21 cellular contexts compared by ENCODE assay signal in the genomic region with DNA sequence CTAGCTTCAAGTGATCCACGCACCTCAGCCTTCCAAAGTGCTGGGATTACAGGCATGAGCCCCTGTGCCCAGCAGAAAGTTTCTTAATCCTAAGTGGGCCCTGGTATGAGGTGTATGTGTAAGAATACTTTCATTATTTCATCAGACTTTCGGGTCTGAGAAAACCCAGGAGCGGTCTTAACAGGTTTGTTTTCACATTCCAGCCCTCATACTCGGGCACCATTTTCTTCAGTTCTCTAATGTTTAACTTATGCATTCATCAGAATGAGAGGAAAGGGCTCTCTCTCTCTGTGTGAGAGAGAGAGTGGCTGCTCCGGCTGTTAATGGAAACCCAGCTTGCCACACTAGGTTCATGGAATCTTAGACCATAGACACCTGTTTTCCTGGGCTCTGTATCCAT. TPM values are rescaled to one million over a fixed set of nuclear protein-coding genes. Genes with fewer than 3 reads are reported as not detected.
DNase-seq lines count a peak whose midpoint lies in the region; ATAC-seq, FAIRE-seq and TF ChIP-seq lines count a peak whose summit lies in the region.
"Had no signal": no experiment of that assay in that cellular context is flagged by ENCODE, and none has a peak within 500 bp of the region (broad histone marks: within the 10 kb centered on the region; RNA-seq: fewer than 3 reads in every experiment).

No MANE protein-coding gene starts in this region.

- peaks cover 8% of the 10 kb centered on the region for H3K4me1 Mint-ChIP-seq in CD14-positive monocyte
- H3K4me1 Mint-ChIP-seq in CD4-positive, alpha-beta memory T cell = peaks cover 23 to 49% (median 36%) of the 10 kb centered on the region in 4 donors

- H4K8ac ChIP-seq in IMR-90 (ENCODE audit: low read depth in 2 of 2, low read length in 2 of 2) = no peak overlapping the region

- TF ChIP-seq EP300 in HepG2 (IDR thresholded peaks at IDR 0.05; ENCODE audit: low read depth in 2 of 2, low read length in 2 of 2) (no peak), HepG2 (CRISPR knock-in tag; IDR thresholded peaks at IDR 0.05; ENCODE audit: borderline replicate concordance) (no peak)

- no peak overlapping the region for H3K56ac ChIP-seq in IMR-90 (ENCODE audit: extremely low read depth, insufficient read depth, low read length)

- CTCF ChIA-PET in IMR-90 (lab: Yijun Ruan, JAX) (no interaction called here), HepG2 (lab: Yijun Ruan, JAX; ENCODE audit: low intra/inter-chr PET ratio, low total read pairs) (no interaction called here)
- CTCF ChIA-PET in CD4-positive, alpha-beta memory T cell (lab: Charles Lee; ENCODE audit: partially characterized antibody) = interaction anchor here (1.2 kb wide), 1 partner anchor 75 kb away, joined by 5 read pairs; no protein-coding TSS in a partner anchor

- H2AFZ ChIP-seq in IMR-90 (replicated peaks; ENCODE audit: low read length, poor library complexity) = no peak overlapping the region
- H2AFZ ChIP-seq in HepG2 (ENCODE audit: low read length) = no peak overlapping the region

- dilution Hi-C loops in IMR-90 (cut with HindIII; ENCODE audit: low sequenced_read_pairs, unreplicated experiment) = no loop called here

- H3K79me2 ChIP-seq in HepG2 (ENCODE audit: insufficient read depth, low read length) = no peaks in the 10 kb centered on the region

- H3K4me1 ChIP-seq in IMR-90 (ENCODE audit: control insufficient read depth, insufficient read depth, low read length) (peaks cover 3% of the 10 kb centered on the region), body of pancreas (no peaks in the 10 kb centered on the region), HepG2 (ENCODE audit: insufficient read depth, low read length) (0 out of 2 replicates have a peak, but pooled peaks cover 10% of the 10 kb centered on the region)
- peaks cover 18% of the 10 kb centered on the region for H3K4me1 ChIP-seq in CD4-positive, alpha-beta memory T cell (ENCODE audit: insufficient read depth, low read length)
- H3K4me1 ChIP-seq: prostate gland had no signal

- no CpG with 5 or more reads among the region's 5 CpGs for WGBS in IMR-90 (ENCODE audit: extremely low coverage in 2 of 2, insufficient read length in 1 of 2), 2 experiments
- WGBS in body of pancreas, 2 donors = 61 to 62% methylated on average over 5 of the region's 5 CpGs
- whole genome bisulfite sequencing in HepG2 (ENCODE audit: low lambda C conversion rate) = 7% methylated on average over 5 of the region's 5 CpGs

- no peak overlapping the region for H3K4me3 Mint-ChIP-seq in CD14-positive monocyte
- peak overlapping the region in 4 of 8 donors; percentile 2 to 88 (median 68) for H3K4me3 Mint-ChIP-seq in CD4-positive, alpha-beta memory T cell
- H3K4me3 Mint-ChIP-seq: central memory CD8-positive, alpha-beta T cell; naive B cell had no signal

- no peak overlapping the region for H3K27ac Mint-ChIP-seq in CD14-positive monocyte
- peak overlapping the region in 3 of 7 donors; percentile 0 to 68 (median 41) for H3K27ac Mint-ChIP-seq in CD4-positive, alpha-beta memory T cell

- no peak overlapping the region for H4K5ac ChIP-seq in IMR-90 (ENCODE audit: low read depth, low read length)

- H3K27me3 ChIP-seq in IMR-90 (ENCODE audit: control insufficient read depth, insufficient read depth, low read length) (peaks cover 6% of the 10 kb centered on the region), body of pancreas (no peaks in the 10 kb centered on the region), HepG2 (ENCODE audit: control insufficient read depth in 1 of 2, insufficient read depth in 2 of 2, low read length in 2 of 2) (peaks cover 0 to 5% of the 10 kb centered on the region in 2 experiments; a peak in 2 of 5 replicates)
- H3K27me3 ChIP-seq in CD4-positive, alpha-beta memory T cell (ENCODE audit: insufficient read depth, low read length) = no peaks in the 10 kb centered on the region
- H3K27me3 ChIP-seq: foreskin keratinocyte had no signal

- in situ Hi-C loops in IMR-90 (cut with MboI; ENCODE audit: low sequenced_read_pairs) = no loop called here
- in situ Hi-C loops in HepG2 (cut with HindIII; ENCODE audit: extremely low pct_ligation_motif_present, low pct_unique_long_range_greater_than_20kb) = no loop called here

- no peak overlapping the region for H4K91ac ChIP-seq in IMR-90 (ENCODE audit: insufficient read depth, low read depth, low read length)

- 0 out of 2 replicates have a peak overlapping the region, but pooled peaks have one; percentile 32 for H2BK20ac ChIP-seq in IMR-90 (ENCODE audit: low read depth, low read length)

- TF ChIP-seq CTCF in CD14-positive monocyte (IDR thresholded peaks at IDR 0.05) (no peak), IMR-90 (conservative IDR thresholded peaks at IDR 0.05; ENCODE audit: low read depth, low read length) (no peak), body of pancreas (IDR thresholded peaks at IDR 0.05) (no peak), HepG2 (CRISPR knock-in tag; IDR thresholded peaks at IDR 0.05) (no peak)

- no peak for ATAC-seq in IMR-90 (ENCODE audit: low read depth)
- ATAC-seq in body of pancreas = peak; percentile 56
- ATAC-seq in HepG2 = peak; percentile 39; the same call in 2 of the 3 replicates
- ATAC-seq in GM21825 (IDR thresholded peaks at IDR 0.05; ENCODE audit: unreplicated experiment) = no peak
- ATAC-seq in SK-N-SH treated with all-trans-retinoic acid at 6 μM for 48 hours = no peak
- ATAC-seq: foreskin keratinocyte; K562; stimulated activated effector memory CD8-positive, alpha-beta T cell treated with anti-CD3 and anti-CD28 coated beads, Interleukin-12 subunit alpha, Interleukin-12 subunit beta, amount 100 ng/mL, for 72 hours had no signal

- POLR2A ChIA-PET in IMR-90 (lab: Charles Lee; ENCODE audit: unreplicated experiment) (no interaction called here), HepG2 (lab: Yijun Ruan, JAX) (no interaction called here)
- POLR2A ChIA-PET in CD4-positive, alpha-beta memory T cell (lab: Charles Lee; ENCODE audit: partially characterized antibody) = no interaction called here

- no peak for FAIRE-seq in HepG2 (lab: Jason Lieb, UNC)
- no peak for FAIRE-seq in frontal cortex (lab: Jason Lieb, UNC)
- FAIRE-seq: G401.6, GM12891, K562, small intestine had no signal

- H3K79me1 ChIP-seq in IMR-90 (ENCODE audit: low read depth in 1 of 2, low read length in 2 of 2) = no peaks in the 10 kb centered on the region

- H3K4me2 ChIP-seq in IMR-90 (ENCODE audit: low read depth, low read length) = no peak overlapping the region
- H3K4me2 ChIP-seq in HepG2 (ENCODE audit: low read depth, low read length) = peak overlapping the region; percentile 12; the same call in 1 of the 2 replicates

- peak overlapping the region; percentile 63; the same call in 1 of the 2 replicates for H3K23ac ChIP-seq in IMR-90 (ENCODE audit: low read depth, low read length)

- BruUV-seq in IMR-90 (replicated peaks; lab: Mats Ljungman, UMichigan) (no TSS peak), HepG2 (replicated peaks; lab: Mats Ljungman, UMichigan) (no TSS peak)

- H3K9me3 Mint-ChIP-seq in CD14-positive monocyte = peaks cover 0 to 2% (median 0%) of the 10 kb centered on the region in 7 donors
- H3K9me3 Mint-ChIP-seq in CD4-positive, alpha-beta memory T cell = no peaks in the 10 kb centered on the region
- H3K9me3 Mint-ChIP-seq: central memory CD8-positive, alpha-beta T cell; naive B cell; stimulated activated effector memory CD8-positive, alpha-beta T cell treated with anti-CD3 and anti-CD28 coated beads, Interleukin-12 subunit alpha, Interleukin-12 subunit beta, amount 100 ng/mL, for 72 hours had no signal

- peaks cover 0 to 4% of the 10 kb centered on the region in 2 donors for H3K36me3 Mint-ChIP-seq in CD14-positive monocyte
- H3K36me3 Mint-ChIP-seq in CD4-positive, alpha-beta memory T cell = no peaks in the 10 kb centered on the region
- H3K36me3 Mint-ChIP-seq: naive B cell; stimulated activated effector memory CD8-positive, alpha-beta T cell treated with anti-CD3 and anti-CD28 coated beads, Interleukin-12 subunit alpha, Interleukin-12 subunit beta, amount 100 ng/mL, for 72 hours had no signal

- no peak overlapping the region for H3K27ac ChIP-seq in IMR-90 (ENCODE audit: insufficient read depth, low read length)
- no peak overlapping the region for H3K27ac ChIP-seq in body of pancreas
- no peak overlapping the region for H3K27ac ChIP-seq in HepG2 (ENCODE audit: extremely low read length, insufficient read depth, low read length)
- no peak overlapping the region for H3K27ac ChIP-seq in CD4-positive, alpha-beta memory T cell (ENCODE audit: low read depth, low read length)
- H3K27ac ChIP-seq: foreskin keratinocyte, prostate gland, thoracic aorta had no signal

- H2BK120ac ChIP-seq in IMR-90 (ENCODE audit: low read depth, low read length) = no peak overlapping the region

- no peak overlapping the region for H2AK9ac ChIP-seq in IMR-90 (replicated peaks; ENCODE audit: low read depth, low read length, poor library complexity)

- DNase-seq in CD14-positive monocyte (ENCODE audit: low spot score) = peak; percentile 27
- no peak for DNase-seq in IMR-90
- peak in 1 of 4 donors; percentile 7 for DNase-seq in body of pancreas
- peak; percentile 7 for DNase-seq in HepG2 (ENCODE audit: low spot score)
- DNase-seq in frontal cortex (ENCODE audit: low spot score in 2 of 2) = no peak
- DNase-seq in CD4-positive, alpha-beta memory T cell = no peak
- DNase-seq: activated CD4-positive, alpha-beta T cell treated with anti-CD3 and anti-CD28 coated beads for 1 hour; foreskin keratinocyte; naive B cell; NCI-H1092; NCI-H524; small intestine had no signal

- no peak overlapping the region for H2BK5ac ChIP-seq in IMR-90 (ENCODE audit: low read depth, low read length, poor library complexity, severe bottlenecking)

- H3K36me3 ChIP-seq in IMR-90 (ENCODE audit: control insufficient read depth, insufficient read depth, low read length) = no peaks in the 10 kb centered on the region
- no peaks in the 10 kb centered on the region for H3K36me3 ChIP-seq in body of pancreas (replicated peaks in 1 of 2; ENCODE audit: insufficient read depth in 1 of 2, low read depth in 2 of 2)
- no peaks in the 10 kb centered on the region for H3K36me3 ChIP-seq in HepG2 (replicated peaks in 1 of 2; ENCODE audit: control insufficient read depth in 1 of 2, insufficient read depth in 2 of 2, low read length in 2 of 2)
- H3K36me3 ChIP-seq in CD4-positive, alpha-beta memory T cell (ENCODE audit: insufficient read depth, low read length) = no peaks in the 10 kb centered on the region
- H3K36me3 ChIP-seq: prostate gland, thoracic aorta had no signal

- peaks cover 7% of the 10 kb centered on the region for H3K9me1 ChIP-seq in IMR-90 (ENCODE audit: insufficient read depth, low read length)

- intact Hi-C loops in CD14-positive monocyte (cut with micrococcal nuclease) (no loop called here), IMR-90 (cut with micrococcal nuclease) (no loop called here), body of pancreas (cut with DNase I) (no loop called here), HepG2 (cut with micrococcal nuclease; ENCODE audit: unreplicated experiment) (no loop called here)
- intact Hi-C loops in CD4-positive, alpha-beta memory T cell (cut with micrococcal nuclease) = no loop called here

- 0 out of 2 replicates have a peak overlapping the region, but pooled peaks have one; percentile 56 for H3K14ac ChIP-seq in IMR-90 (replicated peaks; ENCODE audit: low read depth, low read length)

- H3K9me3 ChIP-seq in IMR-90 (ENCODE audit: control insufficient read depth, insufficient read depth, low read length) (no peaks in the 10 kb centered on the region), body of pancreas (no peaks in the 10 kb centered on the region), HepG2 (ENCODE audit: low read length) (no peaks in the 10 kb centered on the region)
- H3K9me3 ChIP-seq in CD4-positive, alpha-beta memory T cell (ENCODE audit: control insufficient read depth in 1 of 2, low read length in 2 of 2) = no peaks in the 10 kb centered on the region
- H3K9me3 ChIP-seq: prostate gland, thoracic aorta had no signal

- H3K9ac ChIP-seq in IMR-90 (ENCODE audit: low read depth, low read length) (no peak overlapping the region), HepG2 (ENCODE audit: insufficient read depth, low read depth, low read length) (no peak overlapping the region)

- H4K20me1 ChIP-seq in IMR-90 (ENCODE audit: insufficient read depth, low read length) = no peaks in the 10 kb centered on the region
- no peaks in the 10 kb centered on the region for H4K20me1 ChIP-seq in HepG2 (ENCODE audit: insufficient read depth, low read length)

- H2AK5ac ChIP-seq in IMR-90 (ENCODE audit: low read depth, low read length) = no peak overlapping the region

- TF ChIP-seq RAD21 in IMR-90 (IDR thresholded peaks at IDR 0.05; ENCODE audit: low read length) (no peak), HepG2 (CRISPR knock-in tag; IDR thresholded peaks at IDR 0.05) (no peak)

- TF ChIP-seq POLR2A in IMR-90 (IDR thresholded peaks at IDR 0.05; ENCODE audit: low read depth, low read length) = no peak
- TF ChIP-seq POLR2A in body of pancreas (IDR thresholded peaks at IDR 0.05) = no peak
- no peak for TF ChIP-seq POLR2A in HepG2 (IDR thresholded peaks at IDR 0.05; ENCODE audit: insufficient read depth in 1 of 2, low read depth in 2 of 2, low read length in 2 of 2)

- peaks cover 1 to 11% (median 10%) of the 10 kb centered on the region in 3 donors for H3K27me3 Mint-ChIP-seq in CD14-positive monocyte (ENCODE audit: low read depth in 3 of 3)
- peaks cover 4 to 6% of the 10 kb centered on the region in 2 donors for H3K27me3 Mint-ChIP-seq in CD4-positive, alpha-beta memory T cell

- H3K4ac ChIP-seq in IMR-90 (ENCODE audit: low read depth, low read length) = no peak overlapping the region

- H3K4me3 ChIP-seq in IMR-90 (ENCODE audit: insufficient read depth, low read depth, low read length) (no peak overlapping the region), body of pancreas (no peak overlapping the region), HepG2 (replicated peaks in 1 of 3; ENCODE audit: insufficient read depth in 1 of 3, low read depth in 2 of 3, low read length in 3 of 3) (no peak overlapping the region)
- no peak overlapping the region for H3K4me3 ChIP-seq in CD4-positive, alpha-beta memory T cell (ENCODE audit: low read length in 2 of 2)
- H3K4me3 ChIP-seq: K562, prostate gland, thoracic aorta had no signal

- H2BK15ac ChIP-seq in IMR-90 (ENCODE audit: low read depth, low read length) = no peak overlapping the region

- H3K18ac ChIP-seq in IMR-90 (ENCODE audit: low read depth, low read length) = no peak overlapping the region

RNA-seq across cellular contexts. Expression of a gene that starts 4.2 kb away (rescaled TPM):
- not detected for polyA plus RNA-seq in CD14-positive monocyte
- total RNA-seq in IMR-90 (2012; rRNA removed) = not detected in 2 replicates
- 0.13 and 0.17 TPM in 2 replicates for polyA plus RNA-seq in IMR-90 (2012; rRNA removed)
- polyA plus RNA-seq in IMR-90 (2012; cell fraction: cytosol; rRNA removed) = 0.04 TPM in 1 of 2 replicates, not detected in the other
- polyA plus RNA-seq in IMR-90 (2012; cell fraction: nucleus; rRNA removed; ENCODE audit: low replicate concordance) = 0.14 and 0.21 TPM in 2 replicates
- total RNA-seq in body of pancreas = not detected
- total RNA-seq in HepG2 (2016; rRNA removed; fragmentation: Illumina TruSeq; extraction: Trizol) = not detected in 2 replicates
- not detected in 2 replicates for total RNA-seq in HepG2 (2016; cell fraction: cytosol; rRNA removed; fragmentation: Illumina TruSeq; extraction: Trizol; ENCODE audit: low read depth)
- not detected in 2 replicates for total RNA-seq in HepG2 (2016; cell fraction: insoluble cytoplasmic fraction; rRNA removed; fragmentation: Illumina TruSeq; extraction: Trizol)
- total RNA-seq in HepG2 (2016; cell fraction: membrane; rRNA removed; fragmentation: Illumina TruSeq; extraction: Trizol) = not detected in 2 replicates
- not detected in 2 replicates for total RNA-seq in HepG2 (2016; cell fraction: nucleus; rRNA removed; fragmentation: Illumina TruSeq; extraction: Trizol)
- not detected in 2 replicates for polyA plus RNA-seq in HepG2 (2011; rRNA removed)
- polyA plus RNA-seq in HepG2 (2011; cell fraction: cytosol; rRNA removed) = not detected in 2 replicates
- polyA plus RNA-seq in HepG2 (2011; cell fraction: nucleus; rRNA removed) = 0.05 TPM in 1 of 2 replicates, not detected in the other
- not detected in 2 replicates for polyA plus RNA-seq in HepG2 (2012)
- not detected in 2 replicates for polyA plus RNA-seq in HepG2 (2016; cell fraction: cytosol; fragmentation: Illumina TruSeq; extraction: Trizol; ENCODE audit: low read depth)
- polyA plus RNA-seq in HepG2 (2016; cell fraction: insoluble cytoplasmic fraction; fragmentation: Illumina TruSeq; extraction: Trizol; ENCODE audit: low read depth) = not detected in 2 replicates
- not detected in 2 replicates for polyA plus RNA-seq in HepG2 (2016; cell fraction: membrane; fragmentation: Illumina TruSeq; extraction: Trizol; ENCODE audit: low read depth)
- not detected in 2 replicates for polyA plus RNA-seq in HepG2 (2016; cell fraction: nucleus; fragmentation: Illumina TruSeq; extraction: Trizol; ENCODE audit: insufficient read depth, low read depth)
- 0.44 TPM in 1 of 2 replicates, not detected in the other for polyA minus RNA-seq in HepG2 (2011; rRNA and poly(A)+ RNA removed; ENCODE audit: low replicate concordance)
- not detected in 2 replicates for polyA minus RNA-seq in HepG2 (2011; cell fraction: cytosol; rRNA and poly(A)+ RNA removed)
- polyA minus RNA-seq in HepG2 (2011; cell fraction: nucleus; rRNA and poly(A)+ RNA removed) = not detected in 2 replicates
- not detected for total RNA-seq in frontal cortex
- not detected for total RNA-seq in CD4-positive, alpha-beta memory T cell
- polyA plus RNA-seq in CD4-positive, alpha-beta memory T cell = not detected
- total RNA-seq: K562 had no signal
- polyA plus RNA-seq: K562 had no signal

RNA-seq across cellular contexts. Expression of a gene that starts 48.1 kb away (rescaled TPM):
- not detected for polyA plus RNA-seq in CD14-positive monocyte
- total RNA-seq in IMR-90 (2012; rRNA removed) = not detected in 2 replicates
- polyA plus RNA-seq in IMR-90 (2012; rRNA removed) = not detected in 2 replicates
- polyA plus RNA-seq in IMR-90 (2012; cell fraction: cytosol; rRNA removed) = not detected in 2 replicates
- 0.01 and 0.03 TPM in 2 replicates for polyA plus RNA-seq in IMR-90 (2012; cell fraction: nucleus; rRNA removed; ENCODE audit: low replicate concordance)
- total RNA-seq in body of pancreas = not detected
- total RNA-seq in HepG2 (2016; rRNA removed; fragmentation: Illumina TruSeq; extraction: Trizol) = not detected in 2 replicates
- total RNA-seq in HepG2 (2016; cell fraction: cytosol; rRNA removed; fragmentation: Illumina TruSeq; extraction: Trizol; ENCODE audit: low read depth) = not detected in 2 replicates
- total RNA-seq in HepG2 (2016; cell fraction: insoluble cytoplasmic fraction; rRNA removed; fragmentation: Illumina TruSeq; extraction: Trizol) = not detected in 2 replicates
- not detected in 2 replicates for total RNA-seq in HepG2 (2016; cell fraction: membrane; rRNA removed; fragmentation: Illumina TruSeq; extraction: Trizol)
- not detected in 2 replicates for total RNA-seq in HepG2 (2016; cell fraction: nucleus; rRNA removed; fragmentation: Illumina TruSeq; extraction: Trizol)
- not detected in 2 replicates for polyA plus RNA-seq in HepG2 (2011; rRNA removed)
- not detected in 2 replicates for polyA plus RNA-seq in HepG2 (2011; cell fraction: cytosol; rRNA removed)
- polyA plus RNA-seq in HepG2 (2011; cell fraction: nucleus; rRNA removed) = not detected in 2 replicates
- not detected in 2 replicates for polyA plus RNA-seq in HepG2 (2012)
- not detected in 2 replicates for polyA plus RNA-seq in HepG2 (2016; cell fraction: cytosol; fragmentation: Illumina TruSeq; extraction: Trizol; ENCODE audit: low read depth)
- not detected in 2 replicates for polyA plus RNA-seq in HepG2 (2016; cell fraction: insoluble cytoplasmic fraction; fragmentation: Illumina TruSeq; extraction: Trizol; ENCODE audit: low read depth)
- not detected in 2 replicates for polyA plus RNA-seq in HepG2 (2016; cell fraction: membrane; fragmentation: Illumina TruSeq; extraction: Trizol; ENCODE audit: low read depth)
- not detected in 2 replicates for polyA plus RNA-seq in HepG2 (2016; cell fraction: nucleus; fragmentation: Illumina TruSeq; extraction: Trizol; ENCODE audit: insufficient read depth, low read depth)
- polyA minus RNA-seq in HepG2 (2011; rRNA and poly(A)+ RNA removed; ENCODE audit: low replicate concordance) = 0.05 TPM in 1 of 2 replicates, not detected in the other
- not detected in 2 replicates for polyA minus RNA-seq in HepG2 (2011; cell fraction: cytosol; rRNA and poly(A)+ RNA removed)
- polyA minus RNA-seq in HepG2 (2011; cell fraction: nucleus; rRNA and poly(A)+ RNA removed) = not detected in 2 replicates
- total RNA-seq in frontal cortex = not detected
- not detected for total RNA-seq in CD4-positive, alpha-beta memory T cell
- polyA plus RNA-seq in CD4-positive, alpha-beta memory T cell = not detected
- total RNA-seq: K562, thoracic aorta had no signal
- polyA plus RNA-seq: K562 had no signal

Comparison
In these comparisons a context has a peak if more than half of its experiments do, and no peak if none do; other contexts are left out.
1. DNase-seq: peak in CD14-positive monocyte (single experiment) and HepG2 (single experiment); none in IMR-90 (single experiment), frontal cortex (0 of 2) and CD4-positive, alpha-beta memory T cell (0 of 5).
2. ATAC-seq: peak in body of pancreas (single experiment) and HepG2 (single experiment); none in IMR-90 (single experiment), GM21825 (single experiment) and SK-N-SH treated with all-trans-retinoic acid at 6 μM for 48 hours (single experiment).